ENCODE assay signal across 18 cellular contexts in the genomic region with DNA sequence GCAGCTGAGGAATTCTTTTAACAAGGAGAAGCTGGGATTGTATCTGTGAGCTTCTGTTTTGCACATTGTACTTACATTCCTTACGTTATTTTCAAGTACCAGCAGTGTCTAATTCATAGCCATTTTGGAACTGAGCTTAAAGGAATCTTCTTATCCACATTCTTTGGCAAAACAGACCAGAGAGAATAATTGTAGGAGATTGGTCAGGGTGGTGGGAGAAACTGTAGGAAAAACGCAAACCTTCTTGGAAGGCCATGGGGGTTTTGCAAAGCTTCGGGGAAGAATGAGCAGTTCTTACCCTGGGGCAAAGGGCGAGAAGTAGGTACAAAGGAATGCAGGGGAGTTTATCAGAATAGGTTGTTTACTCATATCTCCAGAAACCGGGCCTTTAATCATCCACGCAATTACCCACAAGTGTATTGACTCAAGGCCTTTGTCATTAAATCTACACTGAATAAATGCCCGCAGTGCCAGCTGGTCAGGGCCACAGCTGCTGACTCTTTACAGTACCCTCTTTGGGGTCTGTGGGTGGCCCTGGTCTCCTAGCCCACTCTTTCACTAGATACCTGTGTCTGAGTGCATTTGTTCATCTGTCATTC. TPM values are rescaled to one million over a fixed set of nuclear protein-coding genes. Genes with fewer than 3 reads are reported as not detected.
A peak's percentile ranks its signal among the peaks of the same experiment; 100 is the strongest.
DNase-seq lines count a peak whose midpoint lies in the region; ATAC-seq, FAIRE-seq and TF ChIP-seq lines count a peak whose summit lies in the region.
"Had no signal": no experiment of that assay in that cellular context is flagged by ENCODE, and none has a peak within 500 bp of the region (broad histone marks: within the 10 kb centered on the region; RNA-seq: fewer than 3 reads in every experiment).

No MANE protein-coding gene starts in this region.

- FAIRE-seq in A549 (lab: Jason Lieb, UNC) = no peak

- ATAC-seq in A549 (no peak), RWPE2 (ENCODE audit: low read depth) (peak; percentile 62), GM18505 (IDR thresholded peaks at IDR 0.05; ENCODE audit: unreplicated experiment) (no peak)
- no peak for ATAC-seq in activated CD8-positive, alpha-beta T cell treated with anti-CD3 and anti-CD28 coated beads, Interleukin-2, amount 10 ng/mL, durations not matched to agents 7 days and 5 days
- ATAC-seq: CD8-positive, alpha-beta T cell had no signal

- H3K4me3 ChIP-seq in A549 = no peak overlapping the region
- H3K4me3 ChIP-seq in RWPE2 (ENCODE audit: severe bottlenecking) = no peak overlapping the region
- H3K4me3 ChIP-seq in fibroblast of the aortic adventitia (ENCODE audit: low read depth, low read length) = no peak overlapping the region
- no peak overlapping the region for H3K4me3 ChIP-seq in thyroid gland (replicated peaks in 1 of 3)
- H3K4me3 ChIP-seq: BLaER1, HAP-1 had no signal

- H3K27ac Mint-ChIP-seq in activated CD8-positive, alpha-beta T cell treated with anti-CD3 and anti-CD28 coated beads, Interleukin-2, amount 10 ng/mL, durations not matched to agents 7 days and 5 days = no peak overlapping the region
- H3K27ac Mint-ChIP-seq: CD8-positive, alpha-beta T cell had no signal

- no peak for TF ChIP-seq RAD21 in A549 (conservative IDR thresholded peaks at IDR 0.05 in 1 of 2, IDR thresholded peaks at IDR 0.05 in 1 of 2)

- DNase-seq in A549 (ENCODE audit: low read depth in 1 of 2, low spot score in 1 of 2) (peak in 1 of 2 experiments; percentile 43), ELR (ENCODE audit: low read depth) (peak; percentile 59), RWPE2 (ENCODE audit: low spot score) (no peak), fibroblast of the aortic adventitia (ENCODE audit: low read depth) (peak; percentile 31), thyroid gland (no peak), NCI-H526 treated with DMSO at 0.1 percent for 48 hours (lab: John Stamatoyannopoulos, UW) (no peak)
- no peak for DNase-seq in activated CD8-positive, alpha-beta T cell treated with anti-CD3 and anti-CD28 coated beads, Interleukin-2, amount 10 ng/mL, durations not matched to agents 7 days and 5 days
- DNase-seq: CD8-positive, alpha-beta T cell; DMS53; NCI-H1105 treated with DMSO at 0.1 percent for 48 hours; NCI-H1694 treated with DMSO at 0.1 percent for 48 hours; NCI-H510A treated with DMSO at 0.1 percent for 48 hours; NCI-H82; OCI-M1 had no signal

- TF ChIP-seq CTCF in A549 (IDR thresholded peaks at IDR 0.05) (no peak), RWPE2 (IDR thresholded peaks at IDR 0.05; ENCODE audit: poor library complexity, severe bottlenecking) (no peak), fibroblast of the aortic adventitia (IDR thresholded peaks at IDR 0.05; ENCODE audit: insufficient read depth, low read length) (no peak), thyroid gland (IDR thresholded peaks at IDR 0.05) (no peak)

- H3K36me3 ChIP-seq in RWPE2 (ENCODE audit: low read depth) = no peaks in the 10 kb centered on the region
- no peaks in the 10 kb centered on the region for H3K36me3 ChIP-seq in thyroid gland
- H3K36me3 ChIP-seq: BLaER1, HAP-1 had no signal

- intact Hi-C loops in thyroid gland (cut with DNase I) = no loop called here

- no peaks in the 10 kb centered on the region for H3K27me3 ChIP-seq in RWPE2 (ENCODE audit: insufficient read depth, poor library complexity, severe bottlenecking)
- no peaks in the 10 kb centered on the region for H3K27me3 ChIP-seq in thyroid gland
- H3K27me3 ChIP-seq: BLaER1 had no signal

- H3K9me3 Mint-ChIP-seq in activated CD8-positive, alpha-beta T cell treated with anti-CD3 and anti-CD28 coated beads, Interleukin-2, amount 10 ng/mL, durations not matched to agents 7 days and 5 days (ENCODE audit: insufficient read depth) = no peaks in the 10 kb centered on the region
- H3K9me3 Mint-ChIP-seq: CD8-positive, alpha-beta T cell had no signal

- TF ChIP-seq POLR2A in A549 (IDR thresholded peaks at IDR 0.05; ENCODE audit: low read length) (no peak), thyroid gland (IDR thresholded peaks at IDR 0.05) (no peak), GM18505 (IDR thresholded peaks at IDR 0.05; ENCODE audit: borderline replicate concordance, extremely low read depth, insufficient read depth, insufficient read length) (no peak)

- peak in 1 of 2 experiments; percentile 51; a peak in 1 of 5 replicates for TF ChIP-seq EP300 in A549 (IDR thresholded peaks at IDR 0.05)

- no peak overlapping the region for H3K4me3 Mint-ChIP-seq in activated CD8-positive, alpha-beta T cell treated with anti-CD3 and anti-CD28 coated beads, Interleukin-2, amount 10 ng/mL, durations not matched to agents 7 days and 5 days
- H3K4me3 Mint-ChIP-seq: CD8-positive, alpha-beta T cell had no signal

- H3K4me2 ChIP-seq in A549 = peak overlapping the region; percentile 27
- H3K4me2 ChIP-seq: BLaER1 had no signal

- H3K27ac ChIP-seq in A549 (0 out of 6 replicates have a peak overlapping the region, but pooled peaks of 1 of the 2 experiments have one; percentile 6), RWPE2 (ENCODE audit: poor library complexity, severe bottlenecking) (no peak overlapping the region), thyroid gland (no peak overlapping the region)
- H3K27ac ChIP-seq: BLaER1, RWPE1 had no signal

- no peaks in the 10 kb centered on the region for H3K27me3 Mint-ChIP-seq in activated CD8-positive, alpha-beta T cell treated with anti-CD3 and anti-CD28 coated beads, Interleukin-2, amount 10 ng/mL, durations not matched to agents 7 days and 5 days (ENCODE audit: low read depth)

- no peaks in the 10 kb centered on the region for H3K36me3 Mint-ChIP-seq in activated CD8-positive, alpha-beta T cell treated with anti-CD3 and anti-CD28 coated beads, Interleukin-2, amount 10 ng/mL, durations not matched to agents 7 days and 5 days (ENCODE audit: low read depth)
- H3K36me3 Mint-ChIP-seq: CD8-positive, alpha-beta T cell had no signal

- H3K9me3 ChIP-seq in A549 (no peaks in the 10 kb centered on the region), RWPE2 (ENCODE audit: severe bottlenecking) (no peaks in the 10 kb centered on the region), thyroid gland (no peaks in the 10 kb centered on the region)
- H3K9me3 ChIP-seq: HAP-1 had no signal

- 13% methylated on average over 7 of the region's 7 CpGs for WGBS in A549 (ENCODE audit: missing lambda C conversion rate)
- WGBS in thyroid gland, 2 donors = 90 to 95% methylated on average over 7 of the region's 7 CpGs

- H3K4me1 ChIP-seq in A549 = peaks cover 16% of the 10 kb centered on the region
- H3K4me1 ChIP-seq in RWPE2 (ENCODE audit: insufficient read depth, poor library complexity, severe bottlenecking) = no peaks in the 10 kb centered on the region
- no peaks in the 10 kb centered on the region for H3K4me1 ChIP-seq in thyroid gland
- H3K4me1 ChIP-seq: BLaER1, HAP-1 had no signal

- no peaks in the 10 kb centered on the region for H3K4me1 Mint-ChIP-seq in activated CD8-positive, alpha-beta T cell treated with anti-CD3 and anti-CD28 coated beads, Interleukin-2, amount 10 ng/mL, durations not matched to agents 7 days and 5 days (ENCODE audit: low read depth)

- CTCF ChIA-PET in A549 (lab: Yijun Ruan, JAX) = interaction anchor here (0.6 to 15.1 kb wide), 29 partner anchors 8 to 1085 kb away, joined by 3 to 604 read pairs (median 7); no protein-coding TSS in a partner anchor
- CTCF ChIA-PET in activated CD8-positive, alpha-beta T cell treated with anti-CD3 and anti-CD28 coated beads, Interleukin-2, amount 10 ng/mL, durations not matched to agents 7 days and 5 days (lab: Charles Lee) = interaction anchor here (0.7 to 1.6 kb wide), 3 partner anchors 140 to 1762 kb away, joined by 4 to 7 read pairs (median 4); no protein-coding TSS in a partner anchor

- POLR2A ChIA-PET in A549 (lab: Yijun Ruan, JAX) = no interaction called here
- POLR2A ChIA-PET in activated CD8-positive, alpha-beta T cell treated with anti-CD3 and anti-CD28 coated beads, Interleukin-2, amount 10 ng/mL, durations not matched to agents 7 days and 5 days (lab: Charles Lee) = no interaction called here

TF ChIP-seq in A549, 52 proteins besides CTCF, POLR2A, EP300 and RAD21:
- TF ChIP-seq GATA3 (IDR thresholded peaks at IDR 0.05; ENCODE audit: borderline replicate concordance) (peak; percentile 73), JUNB (IDR thresholded peaks at IDR 0.05) (peak; percentile 47; the same call in 1 of the 2 replicates), FOSL2 (IDR thresholded peaks at IDR 0.05) (peak; percentile 18; the same call in 1 of the 2 replicates), FOSL2 (CRISPR knock-in tag; IDR thresholded peaks at IDR 0.05) (peak; percentile 54), HOXB5 (CRISPR knock-in tag; IDR thresholded peaks at IDR 0.05) (no peak), BHLHE40 (IDR thresholded peaks at IDR 0.05; ENCODE audit: low read depth, low read length) (no peak), JUN (IDR thresholded peaks at IDR 0.05) (peak in 1 of 2 experiments; percentile 47; a peak in 1 of 5 replicates)

RNA-seq across cellular contexts. Expression of gene SPTLC3, which starts 39.6 kb away (rescaled TPM):
- polyA plus RNA-seq in A549 (2011; rRNA removed) (0.54 and 0.57 TPM in 2 replicates), A549 (2017; fragmentation: RNase III; extraction: RNeasy Plus Mini Kit Qiagen cat#74134 plus additional on column Dnase treatment) (0.04 to 0.18 TPM (median 0.10 TPM) in 3 replicates)
- polyA plus RNA-seq in A549 (2012; cell fraction: cytosol; rRNA removed) = under 0.01 and 0.05 TPM in 2 replicates
- 0.12 TPM in 1 of 2 replicates, not detected in the other for polyA plus RNA-seq in A549 (2012; cell fraction: nucleus; rRNA removed)
- polyA minus RNA-seq in A549 (2011; rRNA and poly(A)+ RNA removed) = 0.39 and 0.74 TPM in 2 replicates
- total RNA-seq in fibroblast of the aortic adventitia (ENCODE audit: low replicate concordance) (6.8 and 30.6 TPM in 2 replicates), thyroid gland (10 to 100 TPM; 33.8 to 71.5 (median 37.7) TPM)
- total RNA-seq in activated CD8-positive, alpha-beta T cell treated with anti-CD3 and anti-CD28 coated beads, Interleukin-2, amount 10 ng/mL, durations not matched to agents 7 days and 5 days = under 1 TPM; 0.05 to 0.37 TPM

Comparison
In these comparisons a context has a peak if more than half of its experiments do, and no peak if none do; other contexts are left out.
1. DNase-seq: peak in ELR (single experiment) and fibroblast of the aortic adventitia (single experiment); none in RWPE2 (single experiment), thyroid gland (0 of 2), activated CD8-positive, alpha-beta T cell treated with anti-CD3 and anti-CD28 coated beads, Interleukin-2, amount 10 ng/mL, durations not matched to agents 7 days and 5 days (single experiment) and NCI-H526 treated with DMSO at 0.1 percent for 48 hours (single experiment).